18 cellular contexts compared by ENCODE assay signal in the genomic region with DNA sequence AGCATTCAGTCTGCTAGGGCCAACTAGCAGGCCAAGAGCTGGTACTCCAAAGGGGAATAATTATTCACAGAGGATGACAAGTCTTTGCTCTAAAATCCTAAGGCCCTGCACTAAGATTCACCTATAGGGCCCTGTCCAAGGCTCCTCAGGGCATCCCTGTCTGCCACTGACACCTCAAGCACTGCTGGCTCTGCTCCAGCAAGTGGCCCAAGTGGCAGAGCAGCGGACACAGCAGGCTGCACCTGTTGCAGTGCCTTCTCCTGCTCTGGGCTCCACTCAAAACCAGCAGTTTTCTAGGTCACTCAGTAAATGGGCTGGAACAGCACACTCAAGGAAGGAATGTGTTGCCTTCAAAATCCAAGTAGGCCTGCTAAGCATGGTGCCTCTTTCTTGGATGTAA. TPM values are rescaled to one million over a fixed set of nuclear protein-coding genes. Genes with fewer than 3 reads are reported as not detected.
DNase-seq lines count a peak whose midpoint lies in the region; TF ChIP-seq lines count a peak whose summit lies in the region.
"Had no signal": no experiment of that assay in that cellular context is flagged by ENCODE, and none has a peak within 500 bp of the region (broad histone marks: within the 10 kb centered on the region; RNA-seq: fewer than 3 reads in every experiment).

No MANE protein-coding gene starts in this region.

- H3K27me3 ChIP-seq in breast epithelium, result no peaks in the 10 kb centered on the region
- H3K27me3 ChIP-seq: BLaER1 had no signal

- H3K27ac ChIP-seq in breast epithelium, result no peak overlapping the region
- H3K27ac ChIP-seq: BLaER1, HL-60 had no signal

- no peak for TF ChIP-seq CTCF in breast epithelium (IDR thresholded peaks at IDR 0.05)

- intact Hi-C loops in posterior vena cava (cut with DNase I), result no loop called here
- intact Hi-C loops in breast epithelium (cut with DNase I; ENCODE audit: low total_unique reads), result no loop called here

- no peaks in the 10 kb centered on the region for H3K36me3 ChIP-seq in breast epithelium
- H3K36me3 ChIP-seq: BLaER1 had no signal

- no peaks in the 10 kb centered on the region for H3K4me1 ChIP-seq in breast epithelium
- H3K4me1 ChIP-seq: BLaER1, Caco-2 had no signal

- DNase-seq in NCI-H1417 (lab: John Stamatoyannopoulos, UW) (peak in 2 of 3 experiments; percentile 7 to 45), NCI-H1417 treated with DMSO at 0.1 percent for 48 hours (lab: John Stamatoyannopoulos, UW) (no peak), DMS79 (lab: John Stamatoyannopoulos, UW) (peak; percentile 7), NCI-H187 treated with DMSO at 0.1 percent for 48 hours (lab: John Stamatoyannopoulos, UW) (peak; percentile 7), posterior vena cava (ENCODE audit: low spot score) (peak; percentile 64), erythroblast (lab: John Stamatoyannopoulos, UW) (no peak), breast epithelium (ENCODE audit: low spot score in 2 of 2) (no peak)
- DNase-seq: 8988T; AML-193; Caco-2; CD8-positive, alpha-beta memory T cell; DND-41; GDM1; H7; HFFc6 had no signal

- TF ChIP-seq POLR2A in erythroblast (IDR thresholded peaks at IDR 0.05; ENCODE audit: low read length), result no peak
- TF ChIP-seq POLR2A in breast epithelium (IDR thresholded peaks at IDR 0.05), result no peak

- no peak overlapping the region for H3K4me3 ChIP-seq in breast epithelium
- H3K4me3 ChIP-seq: BLaER1, GM23338 had no signal

- H3K9me3 ChIP-seq in breast epithelium, result no peaks in the 10 kb centered on the region
- H3K9me3 ChIP-seq: BLaER1, Caco-2 had no signal

RNA-seq across cellular contexts. Expression of a gene that starts 36.4 kb away (rescaled TPM):
- total RNA-seq in posterior vena cava (100 to 1,000 TPM in 1 of 2 donors, 10 to 100 TPM in 1; 77.6 to 176 TPM), breast epithelium (10 to 100 TPM; 14.4 to 67.2 (median 63.6) TPM)
- total RNA-seq: CD8-positive, alpha-beta memory T cell; HFFc6 had no signal

Comparison
In these comparisons a context has a peak if more than half of its experiments do, and no peak if none do; other contexts are left out.
1. DNase-seq: peak in NCI-H1417 (2 of 3), DMS79 (single experiment), NCI-H187 treated with DMSO at 0.1 percent for 48 hours (single experiment) and posterior vena cava (single experiment); none in NCI-H1417 treated with DMSO at 0.1 percent for 48 hours (single experiment), erythroblast (0 of 2) and breast epithelium (0 of 2).